ENCODE assay signal across 25 cellular contexts in genomic region chr14:36161781-36162180, GRCh38. TPM values are rescaled to one million over a fixed set of nuclear protein-coding genes. Genes with fewer than 3 reads are reported as not detected.
A peak's percentile ranks its signal among the peaks of the same experiment; 100 is the strongest.
DNase-seq lines count a peak whose midpoint lies in the region; ATAC-seq and TF ChIP-seq lines count a peak whose summit lies in the region.
"Had no signal": no experiment of that assay in that cellular context is flagged by ENCODE, and none has a peak within 500 bp of the region (broad histone marks: within the 10 kb centered on the region; RNA-seq: fewer than 3 reads in every experiment).

No MANE protein-coding gene starts in this region.

- peak overlapping the region; percentile 56 for H3K4me3 Mint-ChIP-seq in nephron progenitor cell
- no peak overlapping the region for H3K4me3 Mint-ChIP-seq in CD8-positive, alpha-beta T cell
- H3K4me3 Mint-ChIP-seq: memory B cell; natural killer cell treated with Interleukin-12 subunit alpha and Interleukin-12 subunit beta and Interleukin-15 and Interleukin-18, amount 100 ng/mL, for 72 hours; stimulated activated effector memory CD8-positive, alpha-beta T cell treated with anti-CD3 and anti-CD28 coated beads, Interleukin-12 subunit alpha, Interleukin-12 subunit beta, amount 100 ng/mL, for 72 hours had no signal

- peaks cover 35% of the 10 kb centered on the region for H3K27me3 Mint-ChIP-seq in nephron progenitor cell (ENCODE audit: low read depth, poor library complexity)
- peaks cover 2% of the 10 kb centered on the region for H3K27me3 Mint-ChIP-seq in CD8-positive, alpha-beta T cell (ENCODE audit: low read depth)
- H3K27me3 Mint-ChIP-seq: natural killer cell treated with Interleukin-12 subunit alpha and Interleukin-12 subunit beta and Interleukin-15 and Interleukin-18, amount 100 ng/mL, for 72 hours had no signal

- peaks cover 40% of the 10 kb centered on the region for H3K9me3 Mint-ChIP-seq in nephron progenitor cell
- H3K9me3 Mint-ChIP-seq in CD8-positive, alpha-beta T cell, result no peaks in the 10 kb centered on the region
- H3K9me3 Mint-ChIP-seq: stimulated activated effector memory CD8-positive, alpha-beta T cell treated with anti-CD3 and anti-CD28 coated beads, Interleukin-12 subunit alpha, Interleukin-12 subunit beta, amount 100 ng/mL, for 72 hours had no signal

- peaks cover 13% of the 10 kb centered on the region for H3K4me1 Mint-ChIP-seq in nephron progenitor cell
- no peaks in the 10 kb centered on the region for H3K4me1 Mint-ChIP-seq in CD8-positive, alpha-beta T cell (ENCODE audit: low read depth)
- H3K4me1 Mint-ChIP-seq: memory B cell; stimulated activated effector memory CD8-positive, alpha-beta T cell treated with anti-CD3 and anti-CD28 coated beads, Interleukin-12 subunit alpha, Interleukin-12 subunit beta, amount 100 ng/mL, for 72 hours had no signal

- peak; percentile 1 for DNase-seq in ACHN
- peak; percentile 26 for DNase-seq in MG63
- DNase-seq in epithelial cell of prostate (ENCODE audit: low read depth, low spot score), result peak; percentile 3
- DNase-seq in nephron progenitor cell, result peak; percentile 26
- no peak for DNase-seq in CD8-positive, alpha-beta T cell
- DNase-seq in DMS153 (lab: John Stamatoyannopoulos, UW), result no peak
- DNase-seq: activated CD4-positive, alpha-beta T cell treated with anti-CD3 and anti-CD28 coated beads for 48 hours; activated effector memory CD4-positive, alpha-beta T cell treated with anti-CD3 and anti-CD28 coated beads, Interleukin-2, amount 50 U/mL, for 16 hours; adrenal gland; DMS53; esophagus squamous epithelium; glutamatergic neuron; NCI-H1092 treated with DMSO at 0.1 percent for 48 hours; NCI-H2107; stimulated activated CD4-positive, alpha-beta T cell treated with anti-CD3 and anti-CD28 coated beads, Interleukin-15, amount 100 ng/mL, for 24 hours had no signal

- no peaks in the 10 kb centered on the region for H3K27me3 ChIP-seq in MG63
- H3K27me3 ChIP-seq in CD8-positive, alpha-beta T cell (ENCODE audit: insufficient read depth, low read length), result no peaks in the 10 kb centered on the region
- H3K27me3 ChIP-seq: adrenal gland had no signal

- POLR2A ChIA-PET in CD8-positive, alpha-beta T cell (lab: Charles Lee), result no interaction called here

- in situ Hi-C loops in ACHN (cut with HindIII; ENCODE audit: low pct_ligation_motif_present, low pct_unique_long_range_greater_than_20kb, low sequenced_read_pairs), result no loop called here

- H3K36me3 ChIP-seq in MG63, result no peaks in the 10 kb centered on the region
- H3K36me3 ChIP-seq in CD8-positive, alpha-beta T cell (ENCODE audit: insufficient read depth, low read length), result no peaks in the 10 kb centered on the region
- H3K36me3 ChIP-seq: adrenal gland, esophagus squamous epithelium, thoracic aorta had no signal

- H3K27ac Mint-ChIP-seq in nephron progenitor cell, result no peak overlapping the region
- no peak overlapping the region for H3K27ac Mint-ChIP-seq in CD8-positive, alpha-beta T cell
- H3K27ac Mint-ChIP-seq: memory B cell; natural killer cell treated with Interleukin-12 subunit alpha and Interleukin-12 subunit beta and Interleukin-15 and Interleukin-18, amount 100 ng/mL, for 72 hours; stimulated activated effector memory CD8-positive, alpha-beta T cell treated with anti-CD3 and anti-CD28 coated beads, Interleukin-12 subunit alpha, Interleukin-12 subunit beta, amount 100 ng/mL, for 72 hours had no signal

- no peak overlapping the region for H3K27ac ChIP-seq in epithelial cell of prostate
- no peak overlapping the region for H3K27ac ChIP-seq in CD8-positive, alpha-beta T cell (ENCODE audit: low read depth, low read length)
- H3K27ac ChIP-seq: adrenal gland, C4-2B, esophagus squamous epithelium, thoracic aorta had no signal

- H3K36me3 Mint-ChIP-seq in nephron progenitor cell (ENCODE audit: low read depth), result peaks cover 5% of the 10 kb centered on the region
- H3K36me3 Mint-ChIP-seq in CD8-positive, alpha-beta T cell, result no peaks in the 10 kb centered on the region
- H3K36me3 Mint-ChIP-seq: memory B cell; natural killer cell treated with Interleukin-12 subunit alpha and Interleukin-12 subunit beta and Interleukin-15 and Interleukin-18, amount 100 ng/mL, for 72 hours; stimulated activated effector memory CD8-positive, alpha-beta T cell treated with anti-CD3 and anti-CD28 coated beads, Interleukin-12 subunit alpha, Interleukin-12 subunit beta, amount 100 ng/mL, for 72 hours had no signal

- H3K9me3 ChIP-seq in MG63, result no peaks in the 10 kb centered on the region
- H3K9me3 ChIP-seq in CD8-positive, alpha-beta T cell (ENCODE audit: low read length), result no peaks in the 10 kb centered on the region
- H3K9me3 ChIP-seq: adrenal gland, esophagus squamous epithelium, thoracic aorta had no signal

- ATAC-seq in HG03354 (IDR thresholded peaks at IDR 0.05; ENCODE audit: poor library complexity, severe bottlenecking, unreplicated experiment), result no peak
- ATAC-seq in CD8-positive, alpha-beta T cell, result no peak
- no peak for ATAC-seq in GM21447 (IDR thresholded peaks at IDR 0.05; ENCODE audit: unreplicated experiment)
- ATAC-seq: natural killer cell treated with Interleukin-12 subunit alpha and Interleukin-12 subunit beta and Interleukin-15 and Interleukin-18, amount 100 ng/mL, for 72 hours; Panc1; SK-N-SH treated with all-trans-retinoic acid at 6 μM for 48 hours; stimulated activated effector memory CD8-positive, alpha-beta T cell treated with anti-CD3 and anti-CD28 coated beads, Interleukin-12 subunit alpha, Interleukin-12 subunit beta, amount 100 ng/mL, for 72 hours had no signal

- intact Hi-C loops in CD8-positive, alpha-beta T cell (cut with DNase I, micrococcal nuclease), result no loop called here

- H3K4me3 ChIP-seq in MG63, result peak overlapping the region; percentile 27
- H3K4me3 ChIP-seq in CD8-positive, alpha-beta T cell (ENCODE audit: low read depth, low read length), result no peak overlapping the region
- H3K4me3 ChIP-seq: adrenal gland, thoracic aorta had no signal

- CTCF ChIA-PET in CD8-positive, alpha-beta T cell (lab: Charles Lee), result no interaction called here

- TF ChIP-seq CTCF in nephron progenitor cell (IDR thresholded peaks at IDR 0.05), result no peak
- no peak for TF ChIP-seq CTCF in CD8-positive, alpha-beta T cell (IDR thresholded peaks at IDR 0.05)

- no peaks in the 10 kb centered on the region for H3K4me1 ChIP-seq in CD8-positive, alpha-beta T cell (ENCODE audit: insufficient read depth, low read length)
- H3K4me1 ChIP-seq: adrenal gland had no signal

RNA-seq across cellular contexts. Expression of gene PTCSC3, which starts 14.7 kb away (rescaled TPM):
- total RNA-seq in MG63 (2014; rRNA removed; shearing (Covaris generic); ENCODE audit: low replicate concordance), result not detected in 2 replicates
- not detected for total RNA-seq in CD8-positive, alpha-beta T cell
- total RNA-seq: adrenal gland; dermis microvascular lymphatic vessel endothelial cell; esophagus squamous epithelium; natural killer cell treated with Interleukin-12 subunit alpha and Interleukin-12 subunit beta and Interleukin-15 and Interleukin-18, amount 100 ng/mL, for 72 hours; thoracic aorta had no signal

Comparison
In these comparisons a context has a peak if more than half of its experiments do, and no peak if none do; other contexts are left out.
1. DNase-seq: peak in ACHN (single experiment), MG63 (single experiment), epithelial cell of prostate (single experiment) and nephron progenitor cell (single experiment); none in CD8-positive, alpha-beta T cell (0 of 7) and DMS153 (single experiment).